ENCODE assay signal across 22 cellular contexts in genomic region chr10:12795318-12795717, GRCh38.
DNase-seq lines count a peak whose midpoint lies in the region; ATAC-seq and TF ChIP-seq lines count a peak whose summit lies in the region.
"Had no signal": no experiment of that assay in that cellular context is flagged by ENCODE, and none has a peak within 500 bp of the region (broad histone marks: within the 10 kb centered on the region; RNA-seq: fewer than 3 reads in every experiment).

No MANE protein-coding gene starts in this region.

- no peaks in the 10 kb centered on the region for H3K4me1 Mint-ChIP-seq in activated CD4-positive, alpha-beta T cell treated with anti-CD3 and anti-CD28 coated beads, Interleukin-2, amount 10 ng/mL, durations not matched to agents 7 days and 5 days

- POLR2A ChIA-PET in activated CD4-positive, alpha-beta T cell treated with anti-CD3 and anti-CD28 coated beads, Interleukin-2, amount 10 ng/mL, durations not matched to agents 7 days and 5 days (lab: Charles Lee) = no interaction called here

- TF ChIP-seq CTCF in left ventricle myocardium inferior (IDR thresholded peaks at IDR 0.05; ENCODE audit: borderline replicate concordance) = no peak
- no peak for TF ChIP-seq CTCF in dorsolateral prefrontal cortex (IDR thresholded peaks at IDR 0.05 in 54 of 56, conservative IDR thresholded peaks at IDR 0.05 in 2 of 56; ENCODE audit: low read depth in 1 of 56, partially characterized antibody in 56 of 56)
- TF ChIP-seq CTCF in transverse colon (IDR thresholded peaks at IDR 0.05) = no peak

- H3K9me3 ChIP-seq in right cardiac atrium (ENCODE audit: control insufficient read depth, low read length) (no peaks in the 10 kb centered on the region), left ventricle myocardium inferior (replicated peaks) (peaks cover 20% of the 10 kb centered on the region), transverse colon (no peaks in the 10 kb centered on the region)

- CTCF ChIA-PET in activated CD4-positive, alpha-beta T cell treated with anti-CD3 and anti-CD28 coated beads, Interleukin-2, amount 10 ng/mL, durations not matched to agents 7 days and 5 days (lab: Charles Lee) = no interaction called here

- whole genome bisulfite sequencing in right cardiac atrium = 37% methylated on average over 13 of the region's 13 CpGs
- WGBS in transverse colon (ENCODE audit: low coverage in 1 of 2), 2 donors = 77 to 87% methylated on average over 10 to 13 of the region's 13 CpGs

- in situ Hi-C loops in transverse colon (cut with MboI; ENCODE audit: low pct_ligation_motif_present in 1 of 4, low pct_unique_long_range_greater_than_20kb in 1 of 4, low sequenced_read_pairs in 3 of 4) = no loop called here

- ATAC-seq in right cardiac atrium = peak; percentile 31 to 70
- ATAC-seq: HepG2 had no signal

- no peak for TF ChIP-seq EP300 in transverse colon (IDR thresholded peaks at IDR 0.05; ENCODE audit: low read depth)

- peaks cover 17% of the 10 kb centered on the region for H3K36me3 ChIP-seq in left ventricle myocardium inferior
- peaks cover 2% of the 10 kb centered on the region for H3K36me3 ChIP-seq in rectal smooth muscle tissue (ENCODE audit: control insufficient read depth, insufficient read depth, low read length)
- H3K36me3 ChIP-seq in transverse colon = peaks cover 0 to 5% (median 0%) of the 10 kb centered on the region in 4 donors

- no peak overlapping the region for H3K4me3 Mint-ChIP-seq in activated CD4-positive, alpha-beta T cell treated with anti-CD3 and anti-CD28 coated beads, Interleukin-2, amount 10 ng/mL, durations not matched to agents 7 days and 5 days

- TF ChIP-seq POLR2A in transverse colon (IDR thresholded peaks at IDR 0.05) = no peak

- DNase-seq in right cardiac atrium = peak; percentile 38 to 77 (median 73)
- DNase-seq in left ventricle myocardium inferior = no peak
- no peak for DNase-seq in dorsolateral prefrontal cortex
- no peak for DNase-seq in NCI-H446 (lab: John Stamatoyannopoulos, UW)
- no peak for DNase-seq in activated CD4-positive, alpha-beta T cell treated with anti-CD3 and anti-CD28 coated beads, Interleukin-2, amount 10 ng/mL, durations not matched to agents 7 days and 5 days
- DNase-seq in transverse colon = no peak
- DNase-seq: Calu3, DND-41, GM23248, H7, KBM-7, MV-4-11, NCI-H1105 treated with DMSO at 0.1 percent for 48 hours, NCI-H146, NCI-H1930, NCI-H2107, NCI-H526, NCI-H82, RPMI8226, SHP77 had no signal

- intact Hi-C loops in right cardiac atrium (cut with DNase I) (loop anchor here in 1 of 4 donors (10.0 kb wide), 1 partner anchor 109 kb away; no protein-coding TSS in a partner anchor), left ventricle myocardium inferior (cut with micrococcal nuclease) (no loop called here), dorsolateral prefrontal cortex (cut with DNase I) (no loop called here), transverse colon (cut with DNase I; ENCODE audit: low total_unique reads) (no loop called here)

- no peak overlapping the region for H3K9ac ChIP-seq in rectal smooth muscle tissue (ENCODE audit: low read length)
- H3K9ac ChIP-seq: GM23248 had no signal

- peaks cover 6% of the 10 kb centered on the region for H3K36me3 Mint-ChIP-seq in activated CD4-positive, alpha-beta T cell treated with anti-CD3 and anti-CD28 coated beads, Interleukin-2, amount 10 ng/mL, durations not matched to agents 7 days and 5 days (ENCODE audit: low read depth)

- no peak overlapping the region for H3K4me3 ChIP-seq in right cardiac atrium (ENCODE audit: low read length)
- no peak overlapping the region for H3K4me3 ChIP-seq in left ventricle myocardium inferior
- H3K4me3 ChIP-seq in dorsolateral prefrontal cortex = no peak overlapping the region
- no peak overlapping the region for H3K4me3 ChIP-seq in rectal smooth muscle tissue (ENCODE audit: low read length)
- no peak overlapping the region for H3K4me3 ChIP-seq in transverse colon
- H3K4me3 ChIP-seq: GM23248 had no signal

- H3K27ac ChIP-seq in right cardiac atrium (ENCODE audit: low read length) (no peak overlapping the region), left ventricle myocardium inferior (replicated peaks) (no peak overlapping the region), dorsolateral prefrontal cortex (peak overlapping the region in 43 of 59 donors; percentile 10 to 84 (median 59)), rectal smooth muscle tissue (ENCODE audit: low read depth, low read length) (peak overlapping the region; percentile 45), transverse colon (no peak overlapping the region)
- H3K27ac ChIP-seq: GM23248 had no signal

- no peaks in the 10 kb centered on the region for H3K9me3 Mint-ChIP-seq in activated CD4-positive, alpha-beta T cell treated with anti-CD3 and anti-CD28 coated beads, Interleukin-2, amount 10 ng/mL, durations not matched to agents 7 days and 5 days

- H3K27ac Mint-ChIP-seq in activated CD4-positive, alpha-beta T cell treated with anti-CD3 and anti-CD28 coated beads, Interleukin-2, amount 10 ng/mL, durations not matched to agents 7 days and 5 days = no peak overlapping the region

- H3K4me1 ChIP-seq in right cardiac atrium (ENCODE audit: control insufficient read depth, insufficient read depth, low read length) (peaks cover 5% of the 10 kb centered on the region), left ventricle myocardium inferior (no peaks in the 10 kb centered on the region), rectal smooth muscle tissue (ENCODE audit: control insufficient read depth, insufficient read depth, low read length) (peaks cover 3% of the 10 kb centered on the region), transverse colon (peaks cover 0 to 5% (median 2%) of the 10 kb centered on the region in 4 donors)

- H3K27me3 Mint-ChIP-seq in activated CD4-positive, alpha-beta T cell treated with anti-CD3 and anti-CD28 coated beads, Interleukin-2, amount 10 ng/mL, durations not matched to agents 7 days and 5 days = no peaks in the 10 kb centered on the region

- H3K27me3 ChIP-seq in right cardiac atrium (ENCODE audit: control insufficient read depth, insufficient read depth) = no peaks in the 10 kb centered on the region
- no peaks in the 10 kb centered on the region for H3K27me3 ChIP-seq in left ventricle myocardium inferior (ENCODE audit: low read depth)
- no peaks in the 10 kb centered on the region for H3K27me3 ChIP-seq in dorsolateral prefrontal cortex
- H3K27me3 ChIP-seq in rectal smooth muscle tissue (ENCODE audit: control insufficient read depth, insufficient read depth, low read length) = no peaks in the 10 kb centered on the region
- no peaks in the 10 kb centered on the region for H3K27me3 ChIP-seq in transverse colon

Comparison
In these comparisons a context has a peak if more than half of its experiments do, and no peak if none do; other contexts are left out.
1. DNase-seq: peak in right cardiac atrium (3 of 3); none in left ventricle myocardium inferior (single experiment), dorsolateral prefrontal cortex (0 of 10), NCI-H446 (0 of 2), activated CD4-positive, alpha-beta T cell treated with anti-CD3 and anti-CD28 coated beads, Interleukin-2, amount 10 ng/mL, durations not matched to agents 7 days and 5 days (single experiment) and transverse colon (single experiment).
2. H3K27ac ChIP-seq: peak in dorsolateral prefrontal cortex (43 of 59) and rectal smooth muscle tissue (single experiment); none in right cardiac atrium (single experiment), left ventricle myocardium inferior (single experiment) and transverse colon (0 of 4).